ENCODE assay signal across 9 cellular contexts in genomic region chr17:2435181-2435741, GRCh38. TPM values are rescaled to one million over a fixed set of nuclear protein-coding genes. Genes with fewer than 3 reads are reported as not detected.
A peak's percentile ranks its signal among the peaks of the same experiment; 100 is the strongest.
DNase-seq lines count a peak whose midpoint lies in the region; ATAC-seq and TF ChIP-seq lines count a peak whose summit lies in the region.
"Had no signal": no experiment of that assay in that cellular context is flagged by ENCODE, and none has a peak within 500 bp of the region (broad histone marks: within the 10 kb centered on the region; RNA-seq: fewer than 3 reads in every experiment).

No MANE protein-coding gene starts in this region.

- no peak for TF ChIP-seq POLR2A in stomach (IDR thresholded peaks at IDR 0.05)

- H3K27me3 ChIP-seq in OCI-LY1 (ENCODE audit: insufficient read depth, low read length) (no peaks in the 10 kb centered on the region), stomach (no peaks in the 10 kb centered on the region), colonic mucosa (no peaks in the 10 kb centered on the region)

- no peak for TF ChIP-seq CTCF in OCI-LY1 (IDR thresholded peaks at IDR 0.05; ENCODE audit: low read length)
- TF ChIP-seq CTCF in fibroblast of the aortic adventitia (IDR thresholded peaks at IDR 0.05; ENCODE audit: insufficient read depth, low read length), result no peak
- TF ChIP-seq CTCF in stomach (IDR thresholded peaks at IDR 0.05), result no peak
- TF ChIP-seq CTCF in colonic mucosa (IDR thresholded peaks at IDR 0.05), result no peak

- TF ChIP-seq EP300 in stomach (IDR thresholded peaks at IDR 0.05), result no peak

- H3K9me3 ChIP-seq in OCI-LY1 (ENCODE audit: low read length) (no peaks in the 10 kb centered on the region), stomach (no peaks in the 10 kb centered on the region), colonic mucosa (no peaks in the 10 kb centered on the region)

- no peaks in the 10 kb centered on the region for H3K9me2 ChIP-seq in OCI-LY1 (ENCODE audit: low read depth, low read length)

- ATAC-seq in stimulated activated effector memory CD8-positive, alpha-beta T cell treated with anti-CD3 and anti-CD28 coated beads, Interleukin-12 subunit alpha, Interleukin-12 subunit beta, amount 100 ng/mL, for 72 hours, result no peak
- ATAC-seq: natural killer cell had no signal

- peak overlapping the region; percentile 45 for H3K9ac ChIP-seq in OCI-LY1 (ENCODE audit: low read length)
- no peak overlapping the region for H3K9ac ChIP-seq in colonic mucosa (ENCODE audit: low read depth in 2 of 2, low read length in 2 of 2)

- WGBS in stomach, 5 donors, result 61 to 72% (median 64%) methylated on average over 9 of the region's 9 CpGs

- no peaks in the 10 kb centered on the region for H3K79me2 ChIP-seq in OCI-LY1 (ENCODE audit: insufficient read depth, low read length)

- peak overlapping the region; percentile 86 for H3K27ac Mint-ChIP-seq in stimulated activated effector memory CD8-positive, alpha-beta T cell treated with anti-CD3 and anti-CD28 coated beads, Interleukin-12 subunit alpha, Interleukin-12 subunit beta, amount 100 ng/mL, for 72 hours

- H3K36me3 Mint-ChIP-seq in stimulated activated effector memory CD8-positive, alpha-beta T cell treated with anti-CD3 and anti-CD28 coated beads, Interleukin-12 subunit alpha, Interleukin-12 subunit beta, amount 100 ng/mL, for 72 hours, result peaks cover 81% of the 10 kb centered on the region

- H3K4me1 ChIP-seq in OCI-LY1 (ENCODE audit: insufficient read depth, low read length, severe bottlenecking) (peaks cover 27% of the 10 kb centered on the region), stomach (no peaks in the 10 kb centered on the region), colonic mucosa (no peaks in the 10 kb centered on the region)

- H3F3A ChIP-seq in OCI-LY1 (ENCODE audit: insufficient read depth, low read length), result no peaks in the 10 kb centered on the region; the same call in 1 of the 2 replicates

- H3K36me3 ChIP-seq in OCI-LY1 (ENCODE audit: insufficient read depth, low read length) (peaks cover 61% of the 10 kb centered on the region; the same call in 1 of the 2 replicates), stomach (peaks cover 42 to 81% (median 76%) of the 10 kb centered on the region in 4 donors), colonic mucosa (no peaks in the 10 kb centered on the region)

- H2AFZ ChIP-seq in OCI-LY1 (ENCODE audit: low read length), result no peak overlapping the region

- H3K27ac ChIP-seq in OCI-LY1 (ENCODE audit: low read depth, low read length, poor library complexity, severe bottlenecking) (peak overlapping the region; percentile 94), stomach (no peak overlapping the region), colonic mucosa (no peak overlapping the region)

- DNase-seq in NCI-H1105 treated with DMSO at 0.1 percent for 48 hours (lab: John Stamatoyannopoulos, UW) (peak; percentile 87), fibroblast of the aortic adventitia (ENCODE audit: low read depth) (peak; percentile 34), stomach (no peak), colonic mucosa (no peak)
- no peak for DNase-seq in stimulated activated effector memory CD8-positive, alpha-beta T cell treated with anti-CD3 and anti-CD28 coated beads, Interleukin-12 subunit alpha, Interleukin-12 subunit beta, amount 100 ng/mL, for 72 hours (ENCODE audit: low spot score in 2 of 2)
- DNase-seq in stimulated activated CD4-positive, alpha-beta T cell treated with anti-CD3 and anti-CD28 coated beads, Interleukin-4, amount 100 ng/mL, for 1 hour, result no peak
- DNase-seq: activated naive CD4-positive, alpha-beta T cell; natural killer cell had no signal

- H3K4me1 Mint-ChIP-seq in stimulated activated effector memory CD8-positive, alpha-beta T cell treated with anti-CD3 and anti-CD28 coated beads, Interleukin-12 subunit alpha, Interleukin-12 subunit beta, amount 100 ng/mL, for 72 hours, result peaks cover 6% of the 10 kb centered on the region

- no peak overlapping the region for H3K4me3 Mint-ChIP-seq in stimulated activated effector memory CD8-positive, alpha-beta T cell treated with anti-CD3 and anti-CD28 coated beads, Interleukin-12 subunit alpha, Interleukin-12 subunit beta, amount 100 ng/mL, for 72 hours
- H3K4me3 Mint-ChIP-seq: natural killer cell had no signal

- H4K20me1 ChIP-seq in OCI-LY1 (ENCODE audit: insufficient read depth, low read length), result no peaks in the 10 kb centered on the region

- H3K4me2 ChIP-seq in OCI-LY1 (ENCODE audit: low read length), result peak overlapping the region; percentile 45

- H3K9me3 Mint-ChIP-seq in stimulated activated effector memory CD8-positive, alpha-beta T cell treated with anti-CD3 and anti-CD28 coated beads, Interleukin-12 subunit alpha, Interleukin-12 subunit beta, amount 100 ng/mL, for 72 hours, result no peaks in the 10 kb centered on the region
- H3K9me3 Mint-ChIP-seq: natural killer cell had no signal

- intact Hi-C loops in stomach (cut with DNase I; ENCODE audit: low total_unique reads), result no loop called here
- intact Hi-C loops in colonic mucosa (cut with DNase I), result no loop called here

- H3K4me3 ChIP-seq in OCI-LY1 (ENCODE audit: low read depth, low read length, poor library complexity, severe bottlenecking), result peak overlapping the region; percentile 13
- H3K4me3 ChIP-seq in fibroblast of the aortic adventitia (ENCODE audit: low read depth, low read length), result no peak overlapping the region
- H3K4me3 ChIP-seq in stomach, result no peak overlapping the region
- H3K4me3 ChIP-seq in colonic mucosa, result no peak overlapping the region

RNA-seq across cellular contexts. Expression of gene MNT, which starts 34.4 kb away (rescaled TPM):
- 12.2 and 17.7 TPM in 2 replicates for total RNA-seq in fibroblast of the aortic adventitia (ENCODE audit: low replicate concordance)
- 10 to 100 TPM in 3 of 5 donors, 1 to 10 TPM in 2; 3.5 to 55.8 (median 18.2) TPM for total RNA-seq in stomach
- 1 to 10 TPM; 5.2 to 7.9 (median 7.3) TPM for polyA plus RNA-seq in stomach
- total RNA-seq in colonic mucosa, result 10 to 100 TPM; 20.7 to 29.3 TPM

Comparison
In these comparisons a context has a peak if more than half of its experiments do, and no peak if none do; other contexts are left out.
1. DNase-seq: peak in NCI-H1105 treated with DMSO at 0.1 percent for 48 hours (single experiment) and fibroblast of the aortic adventitia (single experiment); none in stimulated activated effector memory CD8-positive, alpha-beta T cell treated with anti-CD3 and anti-CD28 coated beads, Interleukin-12 subunit alpha, Interleukin-12 subunit beta, amount 100 ng/mL, for 72 hours (0 of 2), stomach (single experiment), colonic mucosa (single experiment) and stimulated activated CD4-positive, alpha-beta T cell treated with anti-CD3 and anti-CD28 coated beads, Interleukin-4, amount 100 ng/mL, for 1 hour (single experiment).